8 cellular contexts compared by ENCODE assay signal in genomic region chr1:28236656-28237331, GRCh38. TPM values are rescaled to one million over a fixed set of nuclear protein-coding genes. Genes with fewer than 3 reads are reported as not detected.
DNase-seq lines count a peak whose midpoint lies in the region; ATAC-seq and TF ChIP-seq lines count a peak whose summit lies in the region.

No MANE protein-coding gene starts in this region.

- H3K27me3 ChIP-seq in left ventricle myocardium inferior (ENCODE audit: low read depth) (no peaks in the 10 kb centered on the region), skeletal muscle tissue (ENCODE audit: control insufficient read depth in 3 of 3, insufficient read depth in 3 of 3, low read length in 3 of 3) (no peaks in the 10 kb centered on the region)

- peaks cover 9% of the 10 kb centered on the region for H3K4me1 Mint-ChIP-seq in glutamatergic neuron (ENCODE audit: low read depth, unreplicated experiment)

- H3K27me3 Mint-ChIP-seq in glutamatergic neuron (ENCODE audit: unreplicated experiment): no peaks in the 10 kb centered on the region

- no peak for DNase-seq in SK-N-MC (ENCODE audit: low read depth, low spot score)
- no peak for DNase-seq in left ventricle myocardium inferior
- no peak for DNase-seq in activated CD8-positive, alpha-beta memory T cell treated with anti-CD3 and anti-CD28 coated beads, Interleukin-2, amount 50 U/mL, for 48 hours
- no peak for DNase-seq in glutamatergic neuron

- peaks cover 15% of the 10 kb centered on the region for H3K36me3 ChIP-seq in SK-N-MC (ENCODE audit: insufficient read depth, low read length)
- H3K36me3 ChIP-seq in left ventricle myocardium inferior: peaks cover 9% of the 10 kb centered on the region
- peaks cover 5 to 10% (median 10%) of the 10 kb centered on the region in 3 donors for H3K36me3 ChIP-seq in skeletal muscle tissue (ENCODE audit: control insufficient read depth in 3 of 3, insufficient read depth in 3 of 3, low read length in 3 of 3)

- H3K36me3 Mint-ChIP-seq in glutamatergic neuron (ENCODE audit: unreplicated experiment): no peaks in the 10 kb centered on the region

- peak; percentile 16 for TF ChIP-seq POLR2A in GM15510 (IDR thresholded peaks at IDR 0.05; ENCODE audit: borderline replicate concordance, extremely low read depth, insufficient read length)

- H3K4me3 ChIP-seq in SK-N-MC (peak overlapping the region; percentile 87), left ventricle myocardium inferior (peak overlapping the region; percentile 82), skeletal muscle tissue (ENCODE audit: low read length in 3 of 3) (peak overlapping the region; percentile 88 to 100 (median 97))

- TF ChIP-seq CTCF in left ventricle myocardium inferior (IDR thresholded peaks at IDR 0.05; ENCODE audit: borderline replicate concordance) (no peak), glutamatergic neuron (IDR thresholded peaks at IDR 0.05; ENCODE audit: partially characterized antibody, unreplicated experiment) (no peak)

- H3K9me3 ChIP-seq in SK-N-MC (ENCODE audit: low read depth, low read length) (no peaks in the 10 kb centered on the region), left ventricle myocardium inferior (replicated peaks) (no peaks in the 10 kb centered on the region), skeletal muscle tissue (ENCODE audit: control insufficient read depth in 3 of 3, low read length in 3 of 3) (no peaks in the 10 kb centered on the region)

- intact Hi-C loops in left ventricle myocardium inferior (cut with micrococcal nuclease): no loop called here

- peaks cover 2% of the 10 kb centered on the region for H3K9me3 Mint-ChIP-seq in glutamatergic neuron (ENCODE audit: unreplicated experiment)

- H3K9ac ChIP-seq in SK-N-MC (ENCODE audit: insufficient read length) (peak overlapping the region; percentile 86), skeletal muscle tissue (ENCODE audit: low read depth in 1 of 3, low read length in 3 of 3) (peak overlapping the region; percentile 83 to 100 (median 98))

- H3K27ac Mint-ChIP-seq in glutamatergic neuron (ENCODE audit: unreplicated experiment): no peak overlapping the region

- no peak overlapping the region for H3K4me3 Mint-ChIP-seq in glutamatergic neuron (ENCODE audit: unreplicated experiment)

- ATAC-seq in GM21447 (IDR thresholded peaks at IDR 0.05; ENCODE audit: unreplicated experiment) (no peak), HG03108 (IDR thresholded peaks at IDR 0.05; ENCODE audit: unreplicated experiment) (no peak)

- no peak overlapping the region for H3K27ac ChIP-seq in SK-N-MC
- H3K27ac ChIP-seq in left ventricle myocardium inferior (replicated peaks): peak overlapping the region; percentile 92
- peak overlapping the region; percentile 79 for H3K27ac ChIP-seq in skeletal muscle tissue (ENCODE audit: low read depth, low read length)

- peaks cover 76% of the 10 kb centered on the region for H3K4me1 ChIP-seq in left ventricle myocardium inferior
- H3K4me1 ChIP-seq in skeletal muscle tissue (ENCODE audit: control insufficient read depth in 3 of 3, insufficient read depth in 3 of 3, low read length in 3 of 3): peaks cover 22 to 44% (median 37%) of the 10 kb centered on the region in 3 donors

RNA-seq across cellular contexts. Expression of gene ATP5IF1, which starts 0.9 kb away (rescaled TPM):
- total RNA-seq in left ventricle myocardium inferior: 430 TPM
- total RNA-seq in skeletal muscle tissue: 36.0 TPM
- 110 TPM for total RNA-seq in glutamatergic neuron (ENCODE audit: unreplicated experiment)

RNA-seq across cellular contexts. Expression of gene DNAJC8, which starts 4.0 kb away (rescaled TPM):
- total RNA-seq in left ventricle myocardium inferior (55.3 TPM), skeletal muscle tissue (27.1 TPM), glutamatergic neuron (ENCODE audit: unreplicated experiment) (82.8 TPM)

RNA-seq across cellular contexts. Expression of gene SESN2, which starts 22.5 kb away (rescaled TPM):
- total RNA-seq in left ventricle myocardium inferior (3.0 TPM), skeletal muscle tissue (2.1 TPM), glutamatergic neuron (ENCODE audit: unreplicated experiment) (57.2 TPM)

Comparison
In these comparisons a context has a peak if more than half of its experiments do, and no peak if none do; other contexts are left out.
1. RNA of gene SESN2, which starts 22.5 kb away (total RNA-seq): 57.2 TPM in glutamatergic neuron (single experiment); 3.0 TPM in left ventricle myocardium inferior (single experiment) and 2.1 TPM in skeletal muscle tissue (single experiment); every median in the first group is over 10 times any median in the second.
2. Peak in every context shown above with its lines, with median percentiles within 50 percentile points of each other: H3K4me3 ChIP-seq.